22 cellular contexts compared by ENCODE assay signal in the genomic region with DNA sequence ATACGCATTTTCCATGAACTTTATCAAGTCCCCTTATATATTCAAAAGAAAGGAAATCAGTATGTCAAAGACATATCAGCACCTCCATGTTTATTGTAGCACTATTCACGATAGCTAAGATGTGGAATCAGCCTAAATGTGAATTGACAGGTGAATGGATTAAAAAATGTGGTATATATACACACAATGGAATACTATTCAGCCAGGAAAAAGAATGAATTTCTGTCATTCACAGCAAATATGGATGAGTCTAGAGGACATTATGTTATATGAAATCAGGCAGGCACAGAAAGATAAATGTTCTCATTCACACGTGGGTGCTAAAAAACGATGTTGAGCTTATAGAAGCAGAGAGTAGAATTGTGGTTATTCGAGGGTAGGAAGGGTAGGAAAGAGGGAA. TPM values are rescaled to one million over a fixed set of nuclear protein-coding genes. Genes with fewer than 3 reads are reported as not detected.
DNase-seq lines count a peak whose midpoint lies in the region; ATAC-seq, FAIRE-seq and TF ChIP-seq lines count a peak whose summit lies in the region.
"Had no signal": no experiment of that assay in that cellular context is flagged by ENCODE, and none has a peak within 500 bp of the region (broad histone marks: within the 10 kb centered on the region; RNA-seq: fewer than 3 reads in every experiment).

No MANE protein-coding gene starts in this region.

- DNase-seq in CD14-positive monocyte (ENCODE audit: low spot score) = no peak
- DNase-seq in K562 (ENCODE audit: extremely low read depth in 1 of 4, low spot score in 3 of 4) = no peak
- DNase-seq in NCI-H1436 treated with DMSO at 0.1 percent for 48 hours (lab: John Stamatoyannopoulos, UW) = no peak
- DNase-seq in NCI-H1105 (lab: John Stamatoyannopoulos, UW) = no peak
- DNase-seq in ascending aorta (ENCODE audit: low spot score in 2 of 2) = no peak
- no peak for DNase-seq in type B pancreatic cell (ENCODE audit: extremely low spot score, unreplicated experiment)
- DNase-seq: 8988T; ACHN; BE2C; C1 segment of cervical spinal cord; Caco-2; Calu3; CD4-positive, alpha-beta T cell; CD8-positive, alpha-beta T cell; DMS79 treated with DMSO at 0.1 percent for 48 hours; GF-D8 had no signal

- TF ChIP-seq EP300 in K562 (IDR thresholded peaks at IDR 0.05; ENCODE audit: low read length) = no peak

- BruUV-seq in K562 (replicated peaks; lab: Mats Ljungman, UMichigan) = no TSS peak

- no peak for TF ChIP-seq RAD21 in K562 (CRISPR knock-in tag; conservative IDR thresholded peaks at IDR 0.05 in 1 of 2, IDR thresholded peaks at IDR 0.05 in 1 of 2)

- H3K4me3 Mint-ChIP-seq in CD14-positive monocyte (no peak overlapping the region), type B pancreatic cell (no peak overlapping the region)
- H3K4me3 Mint-ChIP-seq: CD4-positive, alpha-beta T cell; CD8-positive, alpha-beta T cell had no signal

- H2AFZ ChIP-seq in K562 (ENCODE audit: low read depth, low read length) = no peak overlapping the region

- POLR2A ChIA-PET in HEK293 (lab: Yijun Ruan, JAX) = no interaction called here
- POLR2A ChIA-PET in K562 (lab: Yijun Ruan, JAX) = no interaction called here

- H4K20me1 ChIP-seq in K562 (replicated peaks; ENCODE audit: control insufficient read depth, insufficient read depth, low read length) = no peaks in the 10 kb centered on the region
- H4K20me1 ChIP-seq: BLaER1 had no signal

- peaks cover 0 to 2% (median 0%) of the 10 kb centered on the region in 7 donors for H3K9me3 Mint-ChIP-seq in CD14-positive monocyte
- no peaks in the 10 kb centered on the region for H3K9me3 Mint-ChIP-seq in type B pancreatic cell
- H3K9me3 Mint-ChIP-seq: CD4-positive, alpha-beta T cell; CD8-positive, alpha-beta T cell had no signal

- H3K27ac Mint-ChIP-seq in CD14-positive monocyte (peak overlapping the region in 5 of 7 donors; percentile 19 to 91 (median 82)), type B pancreatic cell (no peak overlapping the region)
- H3K27ac Mint-ChIP-seq: CD4-positive, alpha-beta T cell; CD8-positive, alpha-beta T cell had no signal

- no peak for ATAC-seq in K562
- ATAC-seq: CD8-positive, alpha-beta T cell had no signal

- no peaks in the 10 kb centered on the region for H3K79me2 ChIP-seq in K562 (ENCODE audit: control insufficient read depth, insufficient read depth, low read length)

- H3K27ac ChIP-seq in HEK293 (ENCODE audit: extremely low read depth, low read depth, low read length) (no peak overlapping the region), K562 (ENCODE audit: extremely low read depth, low read depth, low read length) (no peak overlapping the region), neutrophil (peak overlapping the region; percentile 64), ascending aorta (peak overlapping the region in 1 of 2 donors; percentile 49)
- H3K27ac ChIP-seq: BLaER1 had no signal

- FAIRE-seq in K562 (lab: Jason Lieb, UNC) = no peak
- FAIRE-seq: A204.1, G401.6, GM12891 had no signal

- H3K9me1 ChIP-seq in K562 (ENCODE audit: control insufficient read depth, insufficient read depth, low read length) = no peaks in the 10 kb centered on the region

- no peaks in the 10 kb centered on the region for H3K9me3 ChIP-seq in HEK293 (ENCODE audit: control insufficient read depth, insufficient read depth, low read depth, low read length)
- no peaks in the 10 kb centered on the region for H3K9me3 ChIP-seq in K562 (replicated peaks; ENCODE audit: control insufficient read depth, insufficient read depth, low read depth, low read length)
- H3K9me3 ChIP-seq in neutrophil = no peaks in the 10 kb centered on the region
- no peaks in the 10 kb centered on the region for H3K9me3 ChIP-seq in ascending aorta
- H3K9me3 ChIP-seq: BE2C, BLaER1, Caco-2 had no signal

- CTCF ChIA-PET in HEK293 (lab: Yijun Ruan, JAX) (interaction anchor here (0.6 to 1.8 kb wide), 8 partner anchors 9 to 787 kb away, joined by 3 to 17 read pairs (median 4); no protein-coding TSS in a partner anchor), K562 (lab: Yijun Ruan, JAX; ENCODE audit: low intra/inter-chr PET ratio) (no interaction called here)

- H3K4me1 Mint-ChIP-seq in CD14-positive monocyte (peaks cover 54% of the 10 kb centered on the region), type B pancreatic cell (ENCODE audit: unreplicated experiment) (peaks cover 7% of the 10 kb centered on the region)

- no peak overlapping the region for H3K9ac ChIP-seq in K562 (ENCODE audit: insufficient read depth in 1 of 2, low read depth in 2 of 2, low read length in 2 of 2)
- H3K9ac ChIP-seq: BLaER1 had no signal

- H3K4me3 ChIP-seq in HEK293 (ENCODE audit: low read depth, low read length) = no peak overlapping the region
- H3K4me3 ChIP-seq in K562 = no peak overlapping the region
- H3K4me3 ChIP-seq in neutrophil (ENCODE audit: low read depth in 1 of 2, low read length in 1 of 2) = no peak overlapping the region
- H3K4me3 ChIP-seq in ascending aorta = no peak overlapping the region
- H3K4me3 ChIP-seq: BLaER1 had no signal

- H3K27me3 ChIP-seq in K562 (ENCODE audit: control insufficient read depth in 2 of 2, insufficient read depth in 2 of 2, low read length in 2 of 2) (no peaks in the 10 kb centered on the region), neutrophil (no peaks in the 10 kb centered on the region), ascending aorta (no peaks in the 10 kb centered on the region)
- H3K27me3 ChIP-seq: BE2C, BLaER1 had no signal

- WGBS in K562 (ENCODE audit: insufficient coverage, low coverage, missing lambda C conversion rate) = 11% methylated on average over 5 of the region's 5 CpGs

- H3K27me3 Mint-ChIP-seq in CD14-positive monocyte (ENCODE audit: low read depth in 3 of 3) (no peaks in the 10 kb centered on the region), type B pancreatic cell (no peaks in the 10 kb centered on the region)
- H3K27me3 Mint-ChIP-seq: CD4-positive, alpha-beta T cell had no signal

- in situ Hi-C loops in K562 (cut with MboI) = no loop called here

- no peak for TF ChIP-seq POLR2A in K562 (conservative IDR thresholded peaks at IDR 0.05)

- H3K36me3 ChIP-seq in HEK293 (ENCODE audit: control insufficient read depth in 2 of 2, insufficient read depth in 1 of 2, low read length in 2 of 2) = peaks cover 0 to 14% of the 10 kb centered on the region in 2 experiments; a peak in 1 of 3 replicates
- no peaks in the 10 kb centered on the region for H3K36me3 ChIP-seq in K562 (ENCODE audit: control insufficient read depth, insufficient read depth, low read length)
- no peaks in the 10 kb centered on the region for H3K36me3 ChIP-seq in neutrophil
- no peaks in the 10 kb centered on the region for H3K36me3 ChIP-seq in ascending aorta
- H3K36me3 ChIP-seq: BE2C had no signal

- no peak overlapping the region for H3K4me2 ChIP-seq in K562 (ENCODE audit: insufficient read depth, low read length)
- H3K4me2 ChIP-seq: BLaER1 had no signal

- peaks cover 11 to 35% of the 10 kb centered on the region in 2 donors for H3K36me3 Mint-ChIP-seq in CD14-positive monocyte
- H3K36me3 Mint-ChIP-seq in type B pancreatic cell = peaks cover 8% of the 10 kb centered on the region

- intact Hi-C loops in CD14-positive monocyte (cut with micrococcal nuclease) = loop anchor here in 1 of 2 donors (10.0 kb wide), 2 partner anchors 488 to 602 kb away; a partner anchor contains a TSS
- intact Hi-C loops in K562 (cut with micrococcal nuclease) = loop anchor here (10.0 kb wide), 1 partner anchor 512 kb away; no protein-coding TSS in a partner anchor
- intact Hi-C loops in ascending aorta (cut with DNase I) = loop anchor here (10.0 kb wide), 3 partner anchors 718 to 1622 kb away; a partner anchor contains a TSS

- TF ChIP-seq CTCF in CD14-positive monocyte (IDR thresholded peaks at IDR 0.05) = no peak
- no peak for TF ChIP-seq CTCF in HEK293 (tag by site-specific recombination; IDR thresholded peaks at IDR 0.05)
- TF ChIP-seq CTCF in K562 (IDR thresholded peaks at IDR 0.05 in 2 of 3, conservative IDR thresholded peaks at IDR 0.05 in 1 of 3; ENCODE audit: insufficient read depth in 2 of 3, low read depth in 1 of 3, low read length in 3 of 3) = no peak
- TF ChIP-seq CTCF in neutrophil (IDR thresholded peaks at IDR 0.05) = no peak
- TF ChIP-seq CTCF in ascending aorta (IDR thresholded peaks at IDR 0.05) = no peak
- TF ChIP-seq CTCF in type B pancreatic cell (conservative IDR thresholded peaks at IDR 0.05) = no peak

- H3K4me1 ChIP-seq in HEK293 (ENCODE audit: control insufficient read depth, insufficient read depth, low read length) (peaks cover 3% of the 10 kb centered on the region; the same call in 1 of the 2 replicates), K562 (replicated peaks in 1 of 2; ENCODE audit: control insufficient read depth in 2 of 2, insufficient read depth in 2 of 2, low read length in 2 of 2) (peaks cover 0 to 2% of the 10 kb centered on the region in 2 experiments; a peak in 1 of 5 replicates), neutrophil (ENCODE audit: control insufficient read depth in 1 of 2, insufficient read depth in 1 of 2, low read depth in 1 of 2, low read length in 1 of 2) (peaks cover 51 to 71% of the 10 kb centered on the region in 2 experiments), ascending aorta (no peaks in the 10 kb centered on the region)
- H3K4me1 ChIP-seq: BE2C had no signal

RNA-seq across cellular contexts. Expression of a gene that starts 5.3 kb away (rescaled TPM):
- polyA plus RNA-seq in CD14-positive monocyte (10 to 100 TPM; 53.7 to 65.3 TPM), K562 (2011; rRNA removed) (4.9 and 6.8 TPM in 2 replicates), K562 (2014; fragmentation: Illumina TruSeq; extraction: Trizol) (3.7 and 4.8 TPM in 2 replicates), K562 (2014; fragmentation: Nextera tagmentation; extraction: Ambion mirVana) (1 to 10 TPM; 1.5 to 1.8 TPM), K562 (2014; rRNA removed) (3.9 and 6.0 TPM in 2 replicates)
- 3.1 and 7.0 TPM in 2 replicates for total RNA-seq in K562 (2011; cell fraction: chromatin; rRNA removed; ENCODE audit: low replicate concordance)
- 1.7 and 2.1 TPM in 2 replicates for total RNA-seq in K562 (2011; cell fraction: nucleolus; rRNA removed)
- total RNA-seq in K562 (2011; cell fraction: nucleoplasm; rRNA removed) = 1.7 and 2.1 TPM in 2 replicates
- total RNA-seq in K562 (2014; rRNA removed) (3.4 and 4.9 TPM in 2 replicates), K562 (2014; rRNA removed; fragmentation: Illumina TruSeq; extraction: Trizol) (5.3 and 5.6 TPM in 2 replicates), K562 (2015; rRNA removed; fragmentation: Illumina TruSeq; extraction: Trizol) (4.3 and 5.0 TPM in 2 replicates), K562 (2021) (4.8 and 5.5 TPM in 2 replicates), ascending aorta (27.9 TPM), type B pancreatic cell (ENCODE audit: low replicate concordance) (13.6 and 15.4 TPM in 2 replicates)
- 1.4 and 2.7 TPM in 2 replicates for polyA plus RNA-seq in K562 (2011; cell fraction: cytosol; rRNA removed)
- 3.0 and 4.2 TPM in 2 replicates for polyA plus RNA-seq in K562 (2011; cell fraction: nucleus; rRNA removed)
- polyA plus RNA-seq in K562 (2012) = 4.6 and 7.3 TPM in 2 replicates
- 6.3 and 7.0 TPM in 2 replicates for polyA minus RNA-seq in K562 (2011; rRNA and poly(A)+ RNA removed)
- 2.8 and 4.7 TPM in 2 replicates for polyA minus RNA-seq in K562 (2011; cell fraction: cytosol; rRNA and poly(A)+ RNA removed)
- polyA minus RNA-seq in K562 (2011; cell fraction: nucleus; rRNA and poly(A)+ RNA removed) = 3.1 and 6.1 TPM in 2 replicates

RNA-seq across cellular contexts. Expression of a gene that starts 5.4 kb away (rescaled TPM):
- polyA plus RNA-seq in CD14-positive monocyte = 1 to 10 TPM; 2.8 to 3.1 TPM
- 1.0 and 1.2 TPM in 2 replicates for total RNA-seq in K562 (2011; cell fraction: chromatin; rRNA removed; ENCODE audit: low replicate concordance)
- total RNA-seq in K562 (2011; cell fraction: nucleolus; rRNA removed) = 0.26 TPM in 1 of 2 replicates, not detected in the other
- total RNA-seq in K562 (2011; cell fraction: nucleoplasm; rRNA removed) = 0.38 and 0.59 TPM in 2 replicates
- 0.59 and 0.78 TPM in 2 replicates for total RNA-seq in K562 (2014; rRNA removed)
- 0.91 and 0.96 TPM in 2 replicates for total RNA-seq in K562 (2014; rRNA removed; fragmentation: Illumina TruSeq; extraction: Trizol)
- 0.79 and 1.3 TPM in 2 replicates for total RNA-seq in K562 (2015; rRNA removed; fragmentation: Illumina TruSeq; extraction: Trizol)
- total RNA-seq in K562 (2021) = 0.93 and 1.1 TPM in 2 replicates
- polyA plus RNA-seq in K562 (2011; rRNA removed) = 0.66 and 1.3 TPM in 2 replicates
- polyA plus RNA-seq in K562 (2011; cell fraction: cytosol; rRNA removed) = 0.21 and 0.32 TPM in 2 replicates
- 0.70 and 1.0 TPM in 2 replicates for polyA plus RNA-seq in K562 (2011; cell fraction: nucleus; rRNA removed)
- polyA plus RNA-seq in K562 (2012) = 0.94 and 1.9 TPM in 2 replicates
- 0.68 and 1.4 TPM in 2 replicates for polyA plus RNA-seq in K562 (2014; fragmentation: Illumina TruSeq; extraction: Trizol)
- polyA plus RNA-seq in K562 (2014; fragmentation: Nextera tagmentation; extraction: Ambion mirVana) = 1 to 10 TPM; 1.2 to 1.9 TPM
- 0.60 and 2.2 TPM in 2 replicates for polyA plus RNA-seq in K562 (2014; rRNA removed)
- polyA minus RNA-seq in K562 (2011; rRNA and poly(A)+ RNA removed) = 0.36 and 0.88 TPM in 2 replicates
- not detected in 2 replicates for polyA minus RNA-seq in K562 (2011; cell fraction: cytosol; rRNA and poly(A)+ RNA removed)
- polyA minus RNA-seq in K562 (2011; cell fraction: nucleus; rRNA and poly(A)+ RNA removed) = 0.40 and 0.44 TPM in 2 replicates
- total RNA-seq in ascending aorta = 0.75 TPM
- total RNA-seq in type B pancreatic cell (ENCODE audit: low replicate concordance) = 6.6 and 8.1 TPM in 2 replicates
